ENCODE assay signal across 2 cellular contexts in the genomic region with DNA sequence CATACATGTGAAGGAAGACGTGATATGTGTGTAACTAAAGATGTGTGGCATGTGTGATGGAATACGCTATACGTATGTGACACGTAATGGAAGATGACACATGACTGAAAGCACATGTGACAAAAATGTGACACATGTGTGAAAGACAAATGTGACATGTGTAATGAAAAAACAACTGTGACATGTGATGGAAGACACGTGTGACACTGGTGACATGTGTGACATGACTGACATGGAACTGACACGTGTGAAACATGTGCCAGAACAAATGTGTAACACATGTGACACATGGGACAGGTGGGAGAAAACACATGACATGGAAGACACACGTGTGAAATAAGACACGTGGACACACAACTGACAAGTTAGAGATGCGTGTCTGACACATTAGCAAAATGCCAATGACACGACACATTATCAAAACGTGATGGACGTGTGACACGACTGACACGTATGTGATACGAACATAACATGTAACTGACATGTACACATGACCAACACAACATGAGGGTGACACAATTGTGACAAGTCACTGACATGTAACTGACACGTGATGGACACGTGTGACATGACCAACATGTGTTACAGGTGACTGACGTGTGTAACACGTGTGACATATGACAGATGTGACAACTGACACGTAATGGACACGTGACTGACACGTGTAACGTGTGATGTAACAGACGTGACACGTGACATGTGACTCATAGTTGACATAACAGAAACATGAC.
A peak's percentile ranks its signal among the peaks of the same experiment; 100 is the strongest.
TF ChIP-seq lines count a peak whose summit lies in the region.

No MANE protein-coding gene starts in this region.

TF ChIP-seq in IMR-90, 13 proteins besides CTCF, POLR2A, EP300 and RAD21:
- TF ChIP-seq NFE2L2 (IDR thresholded peaks at IDR 0.05; ENCODE audit: low read depth, low read length) (no peak), CEBPB (IDR thresholded peaks at IDR 0.05; ENCODE audit: low read depth, low read length) (0 out of 2 replicates have a peak, but pooled peaks have one; percentile 5)
TF ChIP-seq in IMR-90: peak in this region for 1.

TF ChIP-seq in H1, 55 proteins besides CTCF, POLR2A, EP300 and RAD21:
- no peak for TF ChIP-seq SP4 (IDR thresholded peaks at IDR 0.05; ENCODE audit: low read length)
- TF ChIP-seq SRF (IDR thresholded peaks at IDR 0.05; ENCODE audit: low read depth, low read length): no peak
- no peak for TF ChIP-seq TAF7 (optimal IDR thresholded peaks at IDR 0.05; ENCODE audit: borderline replicate concordance, low read depth, low read length)
- no peak for TF ChIP-seq CEBPB (IDR thresholded peaks at IDR 0.05; ENCODE audit: low read depth, low read length)
- no peak for TF ChIP-seq RXRA (IDR thresholded peaks at IDR 0.05; ENCODE audit: insufficient read depth, low read depth, low read length)
- no peak for TF ChIP-seq BACH1 (IDR thresholded peaks at IDR 0.05; ENCODE audit: low read length)
- no peak for TF ChIP-seq KDM4A (IDR thresholded peaks at IDR 0.05; ENCODE audit: low read depth, low read length, severe bottlenecking)
- TF ChIP-seq SIX5 (IDR thresholded peaks at IDR 0.05; ENCODE audit: low read depth, low read length): no peak
- no peak for TF ChIP-seq SP2 (IDR thresholded peaks at IDR 0.05; ENCODE audit: low read length)
- no peak for TF ChIP-seq CHD2 (IDR thresholded peaks at IDR 0.05; ENCODE audit: low read length)
- TF ChIP-seq NRF1 (IDR thresholded peaks at IDR 0.05; ENCODE audit: low read depth, low read length): no peak
- TF ChIP-seq NANOG (IDR thresholded peaks at IDR 0.05; ENCODE audit: insufficient read depth, low read depth, low read length, poor library complexity, severe bottlenecking): no peak
- TF ChIP-seq, protein P1, sequence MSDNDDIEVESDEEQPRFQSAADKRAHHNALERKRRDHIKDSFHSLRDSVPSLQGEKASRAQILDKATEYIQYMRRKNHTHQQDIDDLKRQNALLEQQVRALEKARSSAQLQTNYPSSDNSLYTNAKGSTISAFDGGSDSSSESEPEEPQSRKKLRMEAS (IDR thresholded peaks at IDR 0.05): no peak
- TF ChIP-seq SIRT6 (IDR thresholded peaks at IDR 0.05; ENCODE audit: low read length): no peak
- no peak for TF ChIP-seq MAFK (IDR thresholded peaks at IDR 0.05; ENCODE audit: low read depth, low read length)
- no peak for TF ChIP-seq POLR2AphosphoS5 (IDR thresholded peaks at IDR 0.05; ENCODE audit: low read depth, low read length)
- TF ChIP-seq KDM5A (IDR thresholded peaks at IDR 0.05; ENCODE audit: low read length): no peak
- no peak for TF ChIP-seq BRCA1 (IDR thresholded peaks at IDR 0.05; ENCODE audit: low read depth, low read length)
TF ChIP-seq in H1: peak in this region for 0.
